Comparison of ENCODE assay signal across 8 cellular contexts in the genomic region with DNA sequence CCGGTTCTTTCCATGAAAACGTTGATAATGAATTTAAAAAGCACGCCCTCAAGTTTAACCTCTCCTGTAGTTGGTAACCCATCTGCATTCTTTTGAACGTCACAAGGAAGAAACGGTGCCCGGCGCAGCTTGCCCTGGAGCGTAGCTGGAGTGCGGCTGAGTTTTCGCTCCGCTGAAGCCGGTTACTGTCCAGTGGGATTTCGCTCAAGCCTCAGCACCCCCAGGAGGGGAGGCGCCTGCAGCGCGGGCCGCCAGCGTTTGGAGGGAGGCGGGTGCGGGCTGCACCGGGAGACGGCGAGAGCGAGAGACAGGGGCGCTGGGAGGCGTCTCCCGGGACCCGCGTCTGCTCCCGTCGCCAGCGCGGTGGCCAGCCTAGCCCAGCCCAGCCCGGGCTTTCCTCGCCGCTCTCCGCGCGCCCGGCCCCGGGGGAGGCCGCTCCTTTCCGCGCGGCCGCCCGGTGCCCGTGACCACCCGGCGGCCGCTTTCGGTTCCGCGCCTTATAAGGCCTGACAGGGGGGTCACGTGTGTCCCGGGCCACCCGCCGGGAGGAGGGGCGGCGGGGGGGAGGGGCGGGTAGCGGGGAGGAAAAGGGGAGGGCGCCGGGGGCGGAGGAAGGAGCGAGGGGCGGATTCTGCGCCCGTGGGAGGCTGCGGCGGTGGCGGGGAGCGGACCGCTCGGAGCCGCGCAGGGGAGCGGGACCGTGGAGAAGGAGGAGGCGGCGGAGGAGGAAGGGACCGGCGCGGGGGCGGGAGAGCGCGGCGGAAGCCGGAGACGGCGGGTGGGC. TPM values are rescaled to one million over a fixed set of nuclear protein-coding genes. Genes with fewer than 3 reads are reported as not detected.
DNase-seq lines count a peak whose midpoint lies in the region; ATAC-seq, FAIRE-seq and TF ChIP-seq lines count a peak whose summit lies in the region.

No MANE protein-coding gene starts in this region.

- H3K36me3 Mint-ChIP-seq in activated T-helper 1 cell treated with anti-CD3 and anti-CD28 coated beads, Interleukin-12 subunit alpha, Interleukin-12 subunit beta, Interleukin-2, Interleukin-4 antibody, amounts not matched to agents 30 ng/mL and 10 ng/mL and 1 ng/mL, durations not matched to agents 14 hours and 24 hours and 36 hours (ENCODE audit: low read depth) = peaks cover 2% of the 10 kb centered on the region
- H3K36me3 Mint-ChIP-seq in naive thymus-derived CD8-positive, alpha-beta T cell = no peaks in the 10 kb centered on the region
- H3K36me3 Mint-ChIP-seq in stimulated activated naive B cell treated with anti-CD40 and anti-IgM and Interleukin-4, amounts not matched to agents 10 μg/mL and 1 μg/mL and 100 μg/mL, for 72 hours = peaks cover 9 to 19% of the 10 kb centered on the region in 2 donors

- H3K4me3 Mint-ChIP-seq in activated T-helper 1 cell treated with anti-CD3 and anti-CD28 coated beads, Interleukin-12 subunit alpha, Interleukin-12 subunit beta, Interleukin-2, Interleukin-4 antibody, amounts not matched to agents 30 ng/mL and 10 ng/mL and 1 ng/mL, durations not matched to agents 14 hours and 24 hours and 36 hours = peak overlapping the region; percentile 87
- peak overlapping the region; percentile 86 to 95 (median 92) for H3K4me3 Mint-ChIP-seq in naive thymus-derived CD8-positive, alpha-beta T cell
- peak overlapping the region; percentile 91 to 94 for H3K4me3 Mint-ChIP-seq in stimulated activated naive B cell treated with anti-CD40 and anti-IgM and Interleukin-4, amounts not matched to agents 10 μg/mL and 1 μg/mL and 100 μg/mL, for 72 hours

- H3K9me2 ChIP-seq in PC-9 (ENCODE audit: insufficient read depth) = no peaks in the 10 kb centered on the region

- peak overlapping the region; percentile 56 for H3K27ac ChIP-seq in PC-9
- H3K27ac ChIP-seq in fibroblast of lung (ENCODE audit: insufficient read depth, low read length) = peak overlapping the region; percentile 80

- intact Hi-C loops in PC-9 (cut with micrococcal nuclease; ENCODE audit: unreplicated experiment) = loop anchor here (2.0 to 10.0 kb wide), 2 partner anchors 79 to 375 kb away; partner anchors contain the start of gene VWA8
- intact Hi-C loops in activated T-helper 1 cell treated with anti-CD3 and anti-CD28 coated beads, Interleukin-12 subunit alpha, Interleukin-12 subunit beta, Interleukin-2, Interleukin-4 antibody, amounts not matched to agents 30 ng/mL and 10 ng/mL and 1 ng/mL, durations not matched to agents 14 hours and 24 hours and 36 hours (cut with micrococcal nuclease) = loop anchor here (1.0 to 10.0 kb wide), 10 partner anchors 9 to 1035 kb away; partner anchors contain the start of genes AKAP11, MTRF1, NAA16 and RGCC

- H3K4me2 ChIP-seq in PC-9 = peak overlapping the region; percentile 82
- peak overlapping the region; percentile 92 for H3K4me2 ChIP-seq in fibroblast of lung (ENCODE audit: extremely low read depth, insufficient read depth, low read length)

- CTCF ChIA-PET in PC-9 (lab: Charles Lee) = no interaction called here

- H3K27ac Mint-ChIP-seq in activated T-helper 1 cell treated with anti-CD3 and anti-CD28 coated beads, Interleukin-12 subunit alpha, Interleukin-12 subunit beta, Interleukin-2, Interleukin-4 antibody, amounts not matched to agents 30 ng/mL and 10 ng/mL and 1 ng/mL, durations not matched to agents 14 hours and 24 hours and 36 hours = peak overlapping the region; percentile 56
- H3K27ac Mint-ChIP-seq in naive thymus-derived CD8-positive, alpha-beta T cell = peak overlapping the region; percentile 72 to 93 (median 86)
- H3K27ac Mint-ChIP-seq in stimulated activated naive B cell treated with anti-CD40 and anti-IgM and Interleukin-4, amounts not matched to agents 10 μg/mL and 1 μg/mL and 100 μg/mL, for 72 hours = peak overlapping the region; percentile 95

- peaks cover 10% of the 10 kb centered on the region for H3K4me1 ChIP-seq in PC-9 (replicated peaks; ENCODE audit: insufficient read depth)
- peaks cover 3% of the 10 kb centered on the region for H3K4me1 ChIP-seq in fibroblast of lung (ENCODE audit: control insufficient read depth, extremely low read depth, insufficient read depth, low read length)

- peak overlapping the region; percentile 89 for H3K9ac ChIP-seq in fibroblast of lung (ENCODE audit: insufficient read depth, low read length)

- peaks cover 17% of the 10 kb centered on the region for H3K4me1 Mint-ChIP-seq in activated T-helper 1 cell treated with anti-CD3 and anti-CD28 coated beads, Interleukin-12 subunit alpha, Interleukin-12 subunit beta, Interleukin-2, Interleukin-4 antibody, amounts not matched to agents 30 ng/mL and 10 ng/mL and 1 ng/mL, durations not matched to agents 14 hours and 24 hours and 36 hours (ENCODE audit: low read depth)
- H3K4me1 Mint-ChIP-seq in naive thymus-derived CD8-positive, alpha-beta T cell = peaks cover 9 to 18% (median 14%) of the 10 kb centered on the region in 4 donors
- peaks cover 16 to 31% of the 10 kb centered on the region in 2 donors for H3K4me1 Mint-ChIP-seq in stimulated activated naive B cell treated with anti-CD40 and anti-IgM and Interleukin-4, amounts not matched to agents 10 μg/mL and 1 μg/mL and 100 μg/mL, for 72 hours

- no peaks in the 10 kb centered on the region for H3K9me3 Mint-ChIP-seq in activated T-helper 1 cell treated with anti-CD3 and anti-CD28 coated beads, Interleukin-12 subunit alpha, Interleukin-12 subunit beta, Interleukin-2, Interleukin-4 antibody, amounts not matched to agents 30 ng/mL and 10 ng/mL and 1 ng/mL, durations not matched to agents 14 hours and 24 hours and 36 hours
- peaks cover 0 to 9% (median 4%) of the 10 kb centered on the region in 9 donors for H3K9me3 Mint-ChIP-seq in naive thymus-derived CD8-positive, alpha-beta T cell
- peaks cover 3 to 7% of the 10 kb centered on the region in 2 donors for H3K9me3 Mint-ChIP-seq in stimulated activated naive B cell treated with anti-CD40 and anti-IgM and Interleukin-4, amounts not matched to agents 10 μg/mL and 1 μg/mL and 100 μg/mL, for 72 hours

- H3K4me3 ChIP-seq in PC-9 = peak overlapping the region; percentile 61
- peak overlapping the region; percentile 52 to 87 (median 76) for H3K4me3 ChIP-seq in fibroblast of lung (replicated peaks in 1 of 4; ENCODE audit: control extremely low read depth in 1 of 4, insufficient read depth in 1 of 4, low read depth in 3 of 4, low read length in 4 of 4)

- H3K79me2 ChIP-seq in PC-9 (ENCODE audit: low read depth) = peaks cover 9% of the 10 kb centered on the region
- peaks cover 19% of the 10 kb centered on the region for H3K79me2 ChIP-seq in fibroblast of lung (ENCODE audit: control insufficient read depth, insufficient read depth, low read length)

- no peak for FAIRE-seq in D721Med (lab: Jason Lieb, UNC)

- ATAC-seq in GM21360 (IDR thresholded peaks at IDR 0.05; ENCODE audit: unreplicated experiment) = peak; percentile 71
- peak; percentile 78 to 81 for ATAC-seq in naive thymus-derived CD8-positive, alpha-beta T cell
- ATAC-seq in stimulated activated naive B cell treated with anti-CD40 and anti-IgM and Interleukin-4, amounts not matched to agents 10 μg/mL and 1 μg/mL and 100 μg/mL, for 72 hours (replicated peaks) = peak; percentile 76 to 81

- TF ChIP-seq CTCF in D721Med (IDR thresholded peaks at IDR 0.05; ENCODE audit: insufficient read depth, missing control alignments) = no peak
- TF ChIP-seq CTCF in PC-9 (conservative IDR thresholded peaks at IDR 0.05) = no peak
- TF ChIP-seq CTCF in fibroblast of lung (conservative IDR thresholded peaks at IDR 0.05 in 1 of 2, IDR thresholded peaks at IDR 0.05 in 1 of 2; ENCODE audit: low read depth in 1 of 2, low read length in 2 of 2) = no peak

- DNase-seq in D721Med (ENCODE audit: insufficient read length, low spot score) (peak; percentile 85), HT-29 (ENCODE audit: low spot score) (peak; percentile 93), PC-9 (peak; percentile 50 to 80), fibroblast of lung (ENCODE audit: low read depth in 2 of 2) (peak; percentile 87 to 88)
- peak; percentile 80 for DNase-seq in activated T-helper 1 cell treated with anti-CD3 and anti-CD28 coated beads, Interleukin-12 subunit alpha, Interleukin-12 subunit beta, Interleukin-2, Interleukin-4 antibody, amounts not matched to agents 30 ng/mL and 10 ng/mL and 1 ng/mL, durations not matched to agents 14 hours and 24 hours and 36 hours (ENCODE audit: low spot score)
- DNase-seq in naive thymus-derived CD8-positive, alpha-beta T cell = peak; percentile 65 to 93 (median 80)
- peak; percentile 77 for DNase-seq in stimulated activated naive B cell treated with anti-CD40 and anti-IgM and Interleukin-4, amounts not matched to agents 10 μg/mL and 1 μg/mL and 100 μg/mL, for 72 hours

- H3K27me3 ChIP-seq in PC-9 (ENCODE audit: insufficient read depth, low read depth) (no peaks in the 10 kb centered on the region), fibroblast of lung (ENCODE audit: control insufficient read depth, insufficient read depth, low read length) (no peaks in the 10 kb centered on the region)

- H4K20me1 ChIP-seq in PC-9 (ENCODE audit: insufficient read depth) (no peaks in the 10 kb centered on the region), fibroblast of lung (ENCODE audit: control insufficient read depth, extremely low read depth, insufficient read depth, low read length) (no peaks in the 10 kb centered on the region)

- H3K27me3 Mint-ChIP-seq in activated T-helper 1 cell treated with anti-CD3 and anti-CD28 coated beads, Interleukin-12 subunit alpha, Interleukin-12 subunit beta, Interleukin-2, Interleukin-4 antibody, amounts not matched to agents 30 ng/mL and 10 ng/mL and 1 ng/mL, durations not matched to agents 14 hours and 24 hours and 36 hours (ENCODE audit: insufficient read depth) = peaks cover 44% of the 10 kb centered on the region
- peaks cover 0 to 3% (median 0%) of the 10 kb centered on the region in 5 donors for H3K27me3 Mint-ChIP-seq in naive thymus-derived CD8-positive, alpha-beta T cell
- H3K27me3 Mint-ChIP-seq in stimulated activated naive B cell treated with anti-CD40 and anti-IgM and Interleukin-4, amounts not matched to agents 10 μg/mL and 1 μg/mL and 100 μg/mL, for 72 hours = peaks cover 14 to 22% of the 10 kb centered on the region in 2 donors

- BruUV-seq in PC-9 (replicated peaks; lab: Mats Ljungman, UMichigan) = no TSS peak

- H3K36me3 ChIP-seq in PC-9 (ENCODE audit: low read depth) (no peaks in the 10 kb centered on the region), fibroblast of lung (ENCODE audit: control insufficient read depth, insufficient read depth, low read length) (no peaks in the 10 kb centered on the region)

- H3K9me3 ChIP-seq in PC-9 (ENCODE audit: insufficient read depth, low read depth) (no peaks in the 10 kb centered on the region), fibroblast of lung (ENCODE audit: control insufficient read depth, insufficient read depth, low read depth, low read length) (no peaks in the 10 kb centered on the region)

- H3F3A ChIP-seq in PC-9 (ENCODE audit: insufficient read depth, low read depth) = peaks cover 14% of the 10 kb centered on the region

- POLR2A ChIA-PET in PC-9 (lab: Charles Lee; ENCODE audit: unreplicated experiment) = interaction anchor here (0.7 kb wide), 1 partner anchor 26 kb away, joined by 6 read pairs; no protein-coding TSS in a partner anchor
- POLR2A ChIA-PET in naive thymus-derived CD8-positive, alpha-beta T cell (lab: Charles Lee) = interaction anchor here (1.7 kb wide), 1 partner anchor 79 kb away, joined by 8 read pairs; the partner anchor contains the start of gene VWA8

- H2AFZ ChIP-seq in PC-9 (peak overlapping the region; percentile 92), fibroblast of lung (ENCODE audit: low read length) (peak overlapping the region; percentile 12)

RNA-seq across cellular contexts. Expression of gene DGKH, which starts 8.3 kb away (rescaled TPM):
- 22.3 and 25.1 TPM in 2 replicates for total RNA-seq in HT-29 (2014; rRNA removed; shearing (Covaris generic))
- total RNA-seq in PC-9 (2021) (9.3 and 10.9 TPM in 2 replicates), fibroblast of lung (5.6 and 7.9 TPM in 2 replicates)
- 13.1 and 14.1 TPM in 2 replicates for total RNA-seq in activated T-helper 1 cell treated with anti-CD3 and anti-CD28 coated beads, Interleukin-12 subunit alpha, Interleukin-12 subunit beta, Interleukin-2, Interleukin-4 antibody, amounts not matched to agents 30 ng/mL and 10 ng/mL and 1 ng/mL, durations not matched to agents 14 hours and 24 hours and 36 hours
- 4.3 and 6.1 TPM in 2 replicates for polyA plus RNA-seq in fibroblast of lung
- 2.3 and 4.1 TPM in 2 replicates for polyA plus RNA-seq in fibroblast of lung (2012)
- 7.8 and 16.2 TPM in 2 replicates for polyA minus RNA-seq in fibroblast of lung (ENCODE audit: low replicate concordance)
- 1 to 10 TPM; 4.2 to 5.2 TPM for total RNA-seq in naive thymus-derived CD8-positive, alpha-beta T cell
- polyA plus RNA-seq in naive thymus-derived CD8-positive, alpha-beta T cell = 1 to 10 TPM; 1.3 to 1.5 (median 1.3) TPM

Comparison
In these comparisons a context has a peak if more than half of its experiments do, and no peak if none do; other contexts are left out.
1. Peak in every context shown above with its lines: DNase-seq, ATAC-seq, H3K4me3 ChIP-seq and H3K27ac ChIP-seq.